Comparison of ENCODE assay signal across 8 cellular contexts in the genomic region with DNA sequence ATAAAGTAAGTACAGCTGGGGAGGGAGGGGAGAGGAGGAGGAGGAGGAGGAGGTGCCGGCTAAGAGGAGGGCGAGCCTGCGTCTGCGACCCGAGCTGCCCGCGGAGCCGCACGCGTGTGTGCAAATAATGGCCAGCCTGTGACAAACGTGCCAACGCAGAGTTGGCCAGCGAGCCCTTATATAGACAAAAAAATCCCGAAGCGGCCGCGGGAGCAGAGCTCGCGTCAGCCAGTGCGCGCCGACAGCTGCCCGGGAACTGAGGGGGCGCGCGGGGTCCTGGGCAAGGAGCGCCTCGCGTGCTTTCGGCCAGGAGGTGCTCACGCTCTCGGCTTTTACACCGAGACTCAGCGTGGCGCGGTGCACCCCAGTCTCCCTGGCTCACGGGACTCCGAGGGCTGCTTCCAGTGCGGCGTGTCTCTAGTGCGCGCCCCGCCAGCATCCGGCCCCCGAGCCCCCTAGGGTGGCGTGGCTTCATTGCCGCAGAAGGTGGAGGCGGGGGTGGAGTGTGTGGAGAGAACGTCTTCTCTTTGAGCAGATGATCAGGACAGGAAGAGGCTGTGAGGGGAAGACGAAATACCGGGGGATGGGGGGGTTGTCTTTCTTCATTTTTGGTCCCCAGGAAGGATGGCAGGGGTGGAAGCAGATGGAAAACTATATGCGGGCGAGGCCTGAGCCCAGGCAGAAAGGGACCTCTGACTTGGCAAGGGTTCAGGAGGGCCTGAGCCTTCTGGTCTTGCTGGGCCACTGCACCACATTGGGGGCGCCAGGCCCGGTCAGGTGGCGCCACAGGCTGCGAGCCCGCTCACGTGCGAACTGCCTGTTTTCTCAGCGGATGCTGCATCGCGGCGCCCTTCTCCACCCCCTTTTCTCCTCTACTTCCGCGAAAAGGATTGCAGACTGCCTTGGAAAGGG. TPM values are rescaled to one million over a fixed set of nuclear protein-coding genes. Genes with fewer than 3 reads are reported as not detected.
A peak's percentile ranks its signal among the peaks of the same experiment; 100 is the strongest.
DNase-seq lines count a peak whose midpoint lies in the region; ATAC-seq lines count a peak whose summit lies in the region.

No MANE protein-coding gene starts in this region.

- H3K27ac ChIP-seq in neuronal stem cell (replicated peaks; ENCODE audit: low read length): peak overlapping the region; percentile 35

- peak overlapping the region; percentile 70 for H2BK15ac ChIP-seq in neuronal stem cell (ENCODE audit: low read length)

- H3K14ac ChIP-seq in neuronal stem cell (ENCODE audit: low read length): peak overlapping the region; percentile 77

- H3K4me1 Mint-ChIP-seq in IgD-negative memory B cell: peaks cover 14 to 35% (median 30%) of the 10 kb centered on the region in 3 donors

- H4K8ac ChIP-seq in neuronal stem cell (ENCODE audit: low read depth, low read length): no peak overlapping the region

- H3K36me3 Mint-ChIP-seq in IgD-negative memory B cell: peaks cover under 1% of the 10 kb centered on the region

- peaks cover 4 to 5% of the 10 kb centered on the region in 2 donors for H3K4me1 ChIP-seq in neuronal stem cell (ENCODE audit: control insufficient read depth in 2 of 2, insufficient read depth in 1 of 2, low read depth in 1 of 2, low read length in 2 of 2)

- H3K27me3 Mint-ChIP-seq in IgD-negative memory B cell: no peaks in the 10 kb centered on the region

- H3K18ac ChIP-seq in neuronal stem cell (ENCODE audit: low read length): peak overlapping the region; percentile 95

- H3K4me3 Mint-ChIP-seq in IgD-negative memory B cell: peak overlapping the region; percentile 89 to 100 (median 96)

- peak overlapping the region; percentile 95 for H3K4me2 ChIP-seq in neuronal stem cell (ENCODE audit: insufficient read depth, low read length, poor library complexity, severe bottlenecking)

- peaks cover 0 to 18% (median 0%) of the 10 kb centered on the region in 3 experiments for H3K27me3 ChIP-seq in neuronal stem cell (ENCODE audit: control insufficient read depth in 3 of 3, insufficient read depth in 3 of 3, low read depth in 1 of 3, low read length in 3 of 3)

- no peaks in the 10 kb centered on the region for H3K9me3 Mint-ChIP-seq in IgD-negative memory B cell

- peak overlapping the region; percentile 90 for H2AFZ ChIP-seq in neuronal stem cell (ENCODE audit: low read length)

- no peaks in the 10 kb centered on the region for H3K36me3 ChIP-seq in neuronal stem cell (replicated peaks in 1 of 2; ENCODE audit: control insufficient read depth in 2 of 2, insufficient read depth in 2 of 2, low read length in 2 of 2)

- peak overlapping the region; percentile 93 to 97 (median 96) for H3K27ac Mint-ChIP-seq in IgD-negative memory B cell

- DNase-seq in DMS153 (lab: John Stamatoyannopoulos, UW) (peak; percentile 56), RPMI7951 (ENCODE audit: low read depth) (peak; percentile 76), foreskin melanocyte (peak; percentile 69), neuronal stem cell (ENCODE audit: low spot score) (peak; percentile 73), stromal cell of bone marrow (ENCODE audit: low read depth) (peak; percentile 58)
- peak; percentile 91 for DNase-seq in activated effector memory CD4-positive, alpha-beta T cell treated with anti-CD3 and anti-CD28 coated beads, Interleukin-2, amount 50 U/mL, for 16 hours

- peak overlapping the region; percentile 96 for H3K9ac ChIP-seq in neuronal stem cell (ENCODE audit: low read depth, low read length, poor library complexity)

- peak overlapping the region; percentile 92 for H2BK12ac ChIP-seq in neuronal stem cell (ENCODE audit: low read length)

- no peaks in the 10 kb centered on the region for H3K9me3 ChIP-seq in neuronal stem cell (replicated peaks in 1 of 2; ENCODE audit: control insufficient read depth in 2 of 2, insufficient read depth in 1 of 2, low read depth in 1 of 2, low read length in 2 of 2)

- H3K79me1 ChIP-seq in neuronal stem cell (ENCODE audit: low read depth, low read length): no peaks in the 10 kb centered on the region

- WGBS in neuronal stem cell (ENCODE audit: extremely low coverage in 2 of 2, insufficient read length in 2 of 2, insufficient replicate concordance in 1 of 2), 2 donors: no CpG with 5 or more reads among the region's 66 CpGs

- H3K4ac ChIP-seq in neuronal stem cell (ENCODE audit: low read length): no peak overlapping the region

- H2BK120ac ChIP-seq in neuronal stem cell (ENCODE audit: low read depth, low read length): peak overlapping the region; percentile 66

- no peak overlapping the region for H4K91ac ChIP-seq in neuronal stem cell (ENCODE audit: low read depth, low read length, poor library complexity)

- peak overlapping the region; percentile 59 for H3K23ac ChIP-seq in neuronal stem cell (ENCODE audit: low read depth, low read length, poor library complexity)

- H2BK5ac ChIP-seq in neuronal stem cell (ENCODE audit: low read length): no peak overlapping the region

- H3K4me3 ChIP-seq in neuronal stem cell (ENCODE audit: low read length in 2 of 2): peak overlapping the region; percentile 47 to 88

- peak overlapping the region; percentile 66 for H2AK5ac ChIP-seq in neuronal stem cell (ENCODE audit: low read depth, low read length)

- peak; percentile 44 for ATAC-seq in GM21576 (IDR thresholded peaks at IDR 0.05; ENCODE audit: unreplicated experiment)

RNA-seq across cellular contexts. Expression of gene SLC16A7, which starts 0.7 kb away (rescaled TPM):
- polyA plus RNA-seq in IgD-negative memory B cell: 13.8 TPM
- 6.8 and 10.9 TPM in 2 replicates for total RNA-seq in RPMI7951 (2014; rRNA removed; shearing (Covaris generic))
- 2.3 TPM for polyA plus RNA-seq in neuronal stem cell (2013, experiment 1 of 2)
- 2.3 TPM for polyA plus RNA-seq in neuronal stem cell (2013, experiment 2 of 2)

Comparison
In these comparisons a context has a peak if more than half of its experiments do, and no peak if none do; other contexts are left out.
1. Peak in every context shown above with its lines: DNase-seq, ATAC-seq, H3K4me3 ChIP-seq and H3K27ac ChIP-seq.